16 cellular contexts compared by ENCODE assay signal in the genomic region with DNA sequence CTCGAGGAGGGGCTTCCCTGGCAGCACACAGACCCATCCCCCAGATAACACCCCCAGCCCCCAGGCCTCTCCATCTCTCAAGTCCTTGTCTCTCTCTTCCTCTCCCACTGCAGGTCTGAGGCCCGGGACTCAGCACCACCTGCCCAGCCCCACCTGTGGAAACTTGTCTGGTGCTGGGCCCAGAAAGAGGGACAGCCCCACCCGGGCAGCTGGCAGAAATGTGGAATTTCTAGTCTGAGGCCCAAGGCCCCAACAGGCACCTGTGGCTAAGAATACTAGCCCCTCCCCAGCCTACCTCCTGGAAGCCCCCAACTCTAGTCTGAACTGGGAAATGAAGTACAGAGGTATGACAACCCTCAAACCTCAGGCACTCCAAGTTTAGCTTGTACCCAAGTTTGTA. TPM values are rescaled to one million over a fixed set of nuclear protein-coding genes. Genes with fewer than 3 reads are reported as not detected.
A peak's percentile ranks its signal among the peaks of the same experiment; 100 is the strongest.
DNase-seq lines count a peak whose midpoint lies in the region; ATAC-seq and TF ChIP-seq lines count a peak whose summit lies in the region.
"Had no signal": no experiment of that assay in that cellular context is flagged by ENCODE, and none has a peak within 500 bp of the region (broad histone marks: within the 10 kb centered on the region; RNA-seq: fewer than 3 reads in every experiment).

No MANE protein-coding gene starts in this region.

- no peak for TF ChIP-seq CTCF in GM23338 (conservative IDR thresholded peaks at IDR 0.05; ENCODE audit: low read depth in 2 of 2)
- no peak for TF ChIP-seq CTCF in body of pancreas (IDR thresholded peaks at IDR 0.05)
- TF ChIP-seq CTCF in thyroid gland (IDR thresholded peaks at IDR 0.05): no peak
- no peak for TF ChIP-seq CTCF in gastrocnemius medialis (IDR thresholded peaks at IDR 0.05 in 4 of 5, conservative IDR thresholded peaks at IDR 0.05 in 1 of 5)

- DNase-seq in GM23338 (ENCODE audit: low spot score): no peak
- peak in 2 of 4 donors; percentile 42 to 61 for DNase-seq in body of pancreas
- peak in 1 of 2 donors; percentile 40 for DNase-seq in left colon
- peak; percentile 52 for DNase-seq in thyroid gland
- no peak for DNase-seq in gastrocnemius medialis
- no peak for DNase-seq in NCI-H1930 (lab: John Stamatoyannopoulos, UW)
- DNase-seq in SIG-M5 (lab: John Stamatoyannopoulos, UW): no peak
- DNase-seq: activated CD4-positive, alpha-beta T cell treated with anti-CD3 and anti-CD28 coated beads, Interleukin-2, amount 50 U/mL, for 48 hours; activated naive CD8-positive, alpha-beta T cell treated with anti-CD3 and anti-CD28 coated beads, Interleukin-2, amount 10 ng/mL, durations not matched to agents 7 days and 5 days; activated T-cell treated with anti-CD3 and anti-CD28 coated beads, Interleukin-2, amount 50 U/mL, for 4 hours; caudate nucleus; effector CD8-positive, alpha-beta T cell; left ventricle myocardium superior; naive thymus-derived CD8-positive, alpha-beta T cell; NCI-H774 had no signal

- H3K4me1 Mint-ChIP-seq in GM23338: peaks cover 22% of the 10 kb centered on the region

- no peaks in the 10 kb centered on the region for H3K79me2 ChIP-seq in GM23338 (replicated peaks; ENCODE audit: insufficient read depth)

- H3K9me3 ChIP-seq in body of pancreas (no peaks in the 10 kb centered on the region), thyroid gland (no peaks in the 10 kb centered on the region), gastrocnemius medialis (no peaks in the 10 kb centered on the region)

- no peaks in the 10 kb centered on the region; the same call in 2 of the 3 replicates for H3K9me3 Mint-ChIP-seq in GM23338
- H3K9me3 Mint-ChIP-seq: activated naive CD8-positive, alpha-beta T cell treated with anti-CD3 and anti-CD28 coated beads, Interleukin-2, amount 10 ng/mL, durations not matched to agents 7 days and 5 days; activated T-cell treated with anti-CD3 and anti-CD28 coated beads, Interleukin-2, amount 50 U/mL, for 4 hours; naive thymus-derived CD8-positive, alpha-beta T cell had no signal

- no peak overlapping the region for H2AFZ ChIP-seq in GM23338

- H3K27me3 ChIP-seq in GM23338 (ENCODE audit: insufficient read depth): no peaks in the 10 kb centered on the region
- H3K27me3 ChIP-seq in body of pancreas: no peaks in the 10 kb centered on the region
- H3K27me3 ChIP-seq in thyroid gland: no peaks in the 10 kb centered on the region
- no peaks in the 10 kb centered on the region for H3K27me3 ChIP-seq in gastrocnemius medialis

- H3K4me3 Mint-ChIP-seq in GM23338: no peak overlapping the region
- H3K4me3 Mint-ChIP-seq: activated naive CD8-positive, alpha-beta T cell treated with anti-CD3 and anti-CD28 coated beads, Interleukin-2, amount 10 ng/mL, durations not matched to agents 7 days and 5 days; activated T-cell treated with anti-CD3 and anti-CD28 coated beads, Interleukin-2, amount 50 U/mL, for 4 hours had no signal

- H3K9me2 ChIP-seq in GM23338 (ENCODE audit: insufficient read depth): no peaks in the 10 kb centered on the region

- in situ Hi-C loops in gastrocnemius medialis (cut with MboI; ENCODE audit: low sequenced_read_pairs in 4 of 4): no loop called here

- H3K4me1 ChIP-seq in GM23338 (ENCODE audit: insufficient read depth) (no peaks in the 10 kb centered on the region), body of pancreas (peaks cover 29% of the 10 kb centered on the region), thyroid gland (peaks cover 0 to 14% of the 10 kb centered on the region in 2 donors), gastrocnemius medialis (no peaks in the 10 kb centered on the region)

- no peak overlapping the region for H3K4me2 ChIP-seq in GM23338

- TF ChIP-seq POLR2A in body of pancreas (IDR thresholded peaks at IDR 0.05) (no peak), thyroid gland (IDR thresholded peaks at IDR 0.05) (no peak), gastrocnemius medialis (IDR thresholded peaks at IDR 0.05) (no peak)

- H3F3A ChIP-seq in GM23338 (replicated peaks; ENCODE audit: low read depth): no peaks in the 10 kb centered on the region

- no peaks in the 10 kb centered on the region for H4K20me1 ChIP-seq in GM23338 (replicated peaks; ENCODE audit: insufficient read depth)

- no peak for ATAC-seq in GM23338
- ATAC-seq in body of pancreas: no peak
- peak; percentile 42 for ATAC-seq in left colon
- no peak for ATAC-seq in gastrocnemius medialis
- no peak for ATAC-seq in HG03025 (IDR thresholded peaks at IDR 0.05; ENCODE audit: low FRiP score, unreplicated experiment)
- ATAC-seq: activated T-cell treated with anti-CD3 and anti-CD28 coated beads, Interleukin-2, amount 50 U/mL, for 4 hours; left ventricle myocardium superior; naive thymus-derived CD8-positive, alpha-beta T cell had no signal

- peaks cover 16% of the 10 kb centered on the region for H3K27me3 Mint-ChIP-seq in GM23338 (ENCODE audit: insufficient read depth, low read depth, poor library complexity)

- H3K27ac ChIP-seq in GM23338 (ENCODE audit: low read depth): no peak overlapping the region
- peak overlapping the region; percentile 78 to 86 (median 80) for H3K27ac ChIP-seq in body of pancreas
- H3K27ac ChIP-seq in thyroid gland: no peak overlapping the region
- no peak overlapping the region for H3K27ac ChIP-seq in gastrocnemius medialis

- no peaks in the 10 kb centered on the region for H3K36me3 Mint-ChIP-seq in GM23338 (ENCODE audit: low read depth)
- H3K36me3 Mint-ChIP-seq: activated naive CD8-positive, alpha-beta T cell treated with anti-CD3 and anti-CD28 coated beads, Interleukin-2, amount 10 ng/mL, durations not matched to agents 7 days and 5 days; naive thymus-derived CD8-positive, alpha-beta T cell had no signal

- WGBS in body of pancreas, 2 donors: 39 to 45% methylated on average over 3 of the region's 3 CpGs
- 27 to 54% methylated on average over 2 of the region's 3 CpGs for WGBS in thyroid gland, 2 donors

- H3K36me3 ChIP-seq in GM23338 (ENCODE audit: insufficient read depth): no peaks in the 10 kb centered on the region
- no peaks in the 10 kb centered on the region for H3K36me3 ChIP-seq in body of pancreas (replicated peaks in 1 of 2; ENCODE audit: insufficient read depth in 1 of 2, low read depth in 2 of 2)
- no peaks in the 10 kb centered on the region for H3K36me3 ChIP-seq in thyroid gland
- no peaks in the 10 kb centered on the region for H3K36me3 ChIP-seq in gastrocnemius medialis

- H3K4me3 ChIP-seq in GM23338: no peak overlapping the region
- no peak overlapping the region for H3K4me3 ChIP-seq in body of pancreas
- no peak overlapping the region for H3K4me3 ChIP-seq in thyroid gland (replicated peaks in 1 of 3)
- no peak overlapping the region for H3K4me3 ChIP-seq in gastrocnemius medialis

- intact Hi-C loops in body of pancreas (cut with DNase I): no loop called here
- intact Hi-C loops in left colon (cut with DNase I, micrococcal nuclease): no loop called here
- intact Hi-C loops in thyroid gland (cut with DNase I): no loop called here
- intact Hi-C loops in gastrocnemius medialis (cut with DNase I; ENCODE audit: low total_unique reads): no loop called here

- 0 out of 2 replicates have a peak overlapping the region, but pooled peaks have one; percentile 63 for H3K27ac Mint-ChIP-seq in GM23338

TF ChIP-seq in GM23338, 12 proteins besides CTCF, POLR2A, EP300 and RAD21 (continues in another document):
- TF ChIP-seq EZH2phosphoT487 (IDR thresholded peaks at IDR 0.05; ENCODE audit: unreplicated experiment): no peak
- TF ChIP-seq, protein P1, sequence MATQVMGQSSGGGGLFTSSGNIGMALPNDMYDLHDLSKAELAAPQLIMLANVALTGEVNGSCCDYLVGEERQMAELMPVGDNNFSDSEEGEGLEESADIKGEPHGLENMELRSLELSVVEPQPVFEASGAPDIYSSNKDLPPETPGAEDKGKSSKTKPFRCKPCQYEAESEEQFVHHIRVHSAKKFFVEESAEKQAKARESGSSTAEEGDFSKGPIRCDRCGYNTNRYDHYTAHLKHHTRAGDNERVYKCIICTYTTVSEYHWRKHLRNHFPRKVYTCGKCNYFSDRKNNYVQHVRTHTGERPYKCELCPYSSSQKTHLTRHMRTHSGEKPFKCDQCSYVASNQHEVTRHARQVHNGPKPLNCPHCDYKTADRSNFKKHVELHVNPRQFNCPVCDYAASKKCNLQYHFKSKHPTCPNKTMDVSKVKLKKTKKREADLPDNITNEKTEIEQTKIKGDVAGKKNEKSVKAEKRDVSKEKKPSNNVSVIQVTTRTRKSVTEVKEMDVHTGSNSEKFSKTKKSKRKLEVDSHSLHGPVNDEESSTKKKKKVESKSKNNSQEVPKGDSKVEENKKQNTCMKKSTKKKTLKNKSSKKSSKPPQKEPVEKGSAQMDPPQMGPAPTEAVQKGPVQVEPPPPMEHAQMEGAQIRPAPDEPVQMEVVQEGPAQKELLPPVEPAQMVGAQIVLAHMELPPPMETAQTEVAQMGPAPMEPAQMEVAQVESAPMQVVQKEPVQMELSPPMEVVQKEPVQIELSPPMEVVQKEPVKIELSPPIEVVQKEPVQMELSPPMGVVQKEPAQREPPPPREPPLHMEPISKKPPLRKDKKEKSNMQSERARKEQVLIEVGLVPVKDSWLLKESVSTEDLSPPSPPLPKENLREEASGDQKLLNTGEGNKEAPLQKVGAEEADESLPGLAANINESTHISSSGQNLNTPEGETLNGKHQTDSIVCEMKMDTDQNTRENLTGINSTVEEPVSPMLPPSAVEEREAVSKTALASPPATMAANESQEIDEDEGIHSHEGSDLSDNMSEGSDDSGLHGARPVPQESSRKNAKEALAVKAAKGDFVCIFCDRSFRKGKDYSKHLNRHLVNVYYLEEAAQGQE (IDR thresholded peaks at IDR 0.05; ENCODE audit: unreplicated experiment): no peak

RNA-seq across cellular contexts. Expression of a gene that starts 15.4 kb away (rescaled TPM):
- total RNA-seq in GM23338 (2014; rRNA removed; shearing (Covaris generic)): 5.4 and 7.1 TPM in 2 replicates
- 2.0 and 2.3 TPM in 2 replicates for polyA plus RNA-seq in GM23338 (2016; fragmentation: Nextera tagmentation; extraction: Ambion mirVana)
- total RNA-seq in body of pancreas (10 to 100 TPM in 1 of 2 donors, 1 to 10 TPM in 1; 7.9 to 21.3 TPM), left colon (100 to 1,000 TPM in 1 of 2 donors, 10 to 100 TPM in 1; 80.4 to 114 TPM), thyroid gland (10 to 100 TPM; 13.6 to 56.0 (median 33.5) TPM), gastrocnemius medialis (10 to 100 TPM in 2 of 4 donors, 1 to 10 TPM in 2; 4.1 to 13.1 (median 8.2) TPM)
- total RNA-seq: activated naive CD8-positive, alpha-beta T cell treated with anti-CD3 and anti-CD28 coated beads, Interleukin-2, amount 10 ng/mL, durations not matched to agents 7 days and 5 days; naive thymus-derived CD8-positive, alpha-beta T cell had no signal

Comparison
In these comparisons a context has a peak if more than half of its experiments do, and no peak if none do; other contexts are left out.
1. DNase-seq: peak in thyroid gland (2 of 2); none in GM23338 (single experiment), gastrocnemius medialis (0 of 2), NCI-H1930 (0 of 2) and SIG-M5 (single experiment).
2. H3K27ac ChIP-seq: peak in body of pancreas (4 of 4); none in GM23338 (single experiment), thyroid gland (0 of 3) and gastrocnemius medialis (0 of 4).